14 cellular contexts compared by ENCODE assay signal in the genomic region with DNA sequence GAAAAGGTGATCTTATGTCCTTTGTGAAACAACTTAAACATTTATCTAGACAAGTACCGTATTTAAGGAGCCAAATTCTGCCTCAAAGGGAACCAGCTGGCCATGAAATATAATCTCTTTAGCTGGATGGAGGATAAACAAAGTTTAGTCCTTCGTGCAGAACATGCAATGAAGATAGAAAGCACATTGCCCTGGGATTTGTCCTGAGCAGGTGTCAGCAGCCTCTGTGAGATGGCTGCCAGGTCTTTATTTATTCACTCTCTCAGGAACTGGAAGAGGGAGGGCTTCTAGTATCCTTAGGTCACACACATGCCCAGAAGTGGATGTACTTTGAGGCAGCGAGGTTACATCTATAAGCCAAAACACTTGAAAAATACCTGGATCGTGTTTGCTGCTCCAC. TPM values are rescaled to one million over a fixed set of nuclear protein-coding genes. Genes with fewer than 3 reads are reported as not detected.
DNase-seq lines count a peak whose midpoint lies in the region; ATAC-seq and TF ChIP-seq lines count a peak whose summit lies in the region.
"Had no signal": no experiment of that assay in that cellular context is flagged by ENCODE, and none has a peak within 500 bp of the region (broad histone marks: within the 10 kb centered on the region; RNA-seq: fewer than 3 reads in every experiment).

No MANE protein-coding gene starts in this region.

- no peak for TF ChIP-seq POLR2A in IMR-90 (IDR thresholded peaks at IDR 0.05; ENCODE audit: low read depth, low read length)

- H3K4me3 Mint-ChIP-seq in nephron progenitor cell (no peak overlapping the region), natural killer cell (no peak overlapping the region)
- H3K4me3 Mint-ChIP-seq: immature natural killer cell had no signal

- H3K4me2 ChIP-seq in IMR-90 (ENCODE audit: low read depth, low read length), result no peak overlapping the region
- H3K4me2 ChIP-seq: BLaER1 had no signal

- no peak overlapping the region for H3K14ac ChIP-seq in IMR-90 (replicated peaks; ENCODE audit: low read depth, low read length)

- BruUV-seq in IMR-90 (replicated peaks; lab: Mats Ljungman, UMichigan), result no TSS peak

- H2BK15ac ChIP-seq in IMR-90 (ENCODE audit: low read depth, low read length), result no peak overlapping the region

- DNase-seq in IMR-90, result peak; percentile 5
- DNase-seq in NCI-H2107 treated with DMSO at 0.1 percent for 48 hours (lab: John Stamatoyannopoulos, UW; ENCODE audit: unreplicated experiment), result peak; percentile 86
- DNase-seq in SJCRH30, result peak; percentile 58 to 87
- no peak for DNase-seq in nephron progenitor cell
- no peak for DNase-seq in T-helper 9 cell
- DNase-seq in natural killer cell, result no peak
- no peak for DNase-seq in NAMALWA (ENCODE audit: low spot score)
- DNase-seq: dorsolateral prefrontal cortex, GF-D8, immature natural killer cell, SW 1271 had no signal

- H2AK5ac ChIP-seq in IMR-90 (ENCODE audit: low read depth, low read length), result no peak overlapping the region

- no peak overlapping the region for H3K18ac ChIP-seq in IMR-90 (ENCODE audit: low read depth, low read length)

- ATAC-seq in IMR-90 (ENCODE audit: low read depth) (peak; percentile 27; the same call in 1 of the 2 replicates), GM21367 (IDR thresholded peaks at IDR 0.05; ENCODE audit: unreplicated experiment) (no peak), natural killer cell (no peak)

- WGBS in IMR-90 (ENCODE audit: extremely low coverage in 2 of 2, insufficient read length in 1 of 2), 2 experiments, result no CpG with 5 or more reads among the region's 4 CpGs

- CTCF ChIA-PET in IMR-90 (lab: Yijun Ruan, JAX), result no interaction called here

- POLR2A ChIA-PET in IMR-90 (lab: Charles Lee; ENCODE audit: unreplicated experiment), result no interaction called here

- H2BK5ac ChIP-seq in IMR-90 (ENCODE audit: low read depth, low read length, poor library complexity, severe bottlenecking), result no peak overlapping the region

- peaks cover 1% of the 10 kb centered on the region; the same call in 1 of the 2 replicates for H3K4me1 ChIP-seq in IMR-90 (ENCODE audit: control insufficient read depth, insufficient read depth, low read length)
- peaks cover 29% of the 10 kb centered on the region for H3K4me1 ChIP-seq in SJCRH30
- H3K4me1 ChIP-seq: ascending aorta, BLaER1 had no signal

- H3K4me3 ChIP-seq in IMR-90 (ENCODE audit: insufficient read depth, low read depth, low read length), result no peak overlapping the region
- no peak overlapping the region for H3K4me3 ChIP-seq in SJCRH30
- H3K4me3 ChIP-seq: ascending aorta, BLaER1, dorsolateral prefrontal cortex had no signal

- intact Hi-C loops in IMR-90 (cut with micrococcal nuclease) (no loop called here), natural killer cell (cut with micrococcal nuclease) (no loop called here)

- H3K36me3 Mint-ChIP-seq in nephron progenitor cell (ENCODE audit: low read depth), result peaks cover 4% of the 10 kb centered on the region
- H3K36me3 Mint-ChIP-seq in natural killer cell, result no peaks in the 10 kb centered on the region
- H3K36me3 Mint-ChIP-seq: immature natural killer cell had no signal

- H3K9me3 Mint-ChIP-seq in nephron progenitor cell (peaks cover 12% of the 10 kb centered on the region), natural killer cell (no peaks in the 10 kb centered on the region)

- no peaks in the 10 kb centered on the region for H3K79me1 ChIP-seq in IMR-90 (ENCODE audit: low read depth in 1 of 2, low read length in 2 of 2)

- no peaks in the 10 kb centered on the region for H4K20me1 ChIP-seq in IMR-90 (ENCODE audit: insufficient read depth, low read length)
- H4K20me1 ChIP-seq: BLaER1 had no signal

- peak overlapping the region; percentile 83 for H3K27ac Mint-ChIP-seq in nephron progenitor cell
- H3K27ac Mint-ChIP-seq in natural killer cell, result no peak overlapping the region
- H3K27ac Mint-ChIP-seq: immature natural killer cell had no signal

- no peak overlapping the region for H2AK9ac ChIP-seq in IMR-90 (replicated peaks; ENCODE audit: low read depth, low read length, poor library complexity)

- H3K27me3 ChIP-seq in IMR-90 (ENCODE audit: control insufficient read depth, insufficient read depth, low read length), result peaks cover 2% of the 10 kb centered on the region; the same call in 1 of the 2 replicates
- H3K27me3 ChIP-seq in SJCRH30, result no peaks in the 10 kb centered on the region
- H3K27me3 ChIP-seq: ascending aorta, BLaER1, dorsolateral prefrontal cortex had no signal

- H4K91ac ChIP-seq in IMR-90 (ENCODE audit: insufficient read depth, low read depth, low read length), result no peak overlapping the region

- H3K27ac ChIP-seq in IMR-90 (ENCODE audit: insufficient read depth, low read length) (no peak overlapping the region), SJCRH30 (peak overlapping the region; percentile 24)
- H3K27ac ChIP-seq: ascending aorta, BLaER1, dorsolateral prefrontal cortex had no signal

- H2AFZ ChIP-seq in IMR-90 (replicated peaks; ENCODE audit: low read length, poor library complexity), result no peak overlapping the region

- no peak overlapping the region for H2BK20ac ChIP-seq in IMR-90 (ENCODE audit: low read depth, low read length)

- H4K8ac ChIP-seq in IMR-90 (ENCODE audit: low read depth in 2 of 2, low read length in 2 of 2), result no peak overlapping the region

- dilution Hi-C loops in IMR-90 (cut with HindIII; ENCODE audit: low sequenced_read_pairs, unreplicated experiment), result no loop called here

- H3K23ac ChIP-seq in IMR-90 (ENCODE audit: low read depth, low read length), result no peak overlapping the region

- H3K9ac ChIP-seq in IMR-90 (ENCODE audit: low read depth, low read length), result no peak overlapping the region
- H3K9ac ChIP-seq: BLaER1 had no signal

- no peaks in the 10 kb centered on the region for H3K9me1 ChIP-seq in IMR-90 (ENCODE audit: insufficient read depth, low read length)

- in situ Hi-C loops in IMR-90 (cut with MboI; ENCODE audit: low sequenced_read_pairs), result loop anchor here (10.0 to 25.0 kb wide), 2 partner anchors 735 to 1023 kb away; no protein-coding TSS in a partner anchor

- 0 out of 2 replicates have a peak, but pooled peaks cover 3% of the 10 kb centered on the region for H3K9me3 ChIP-seq in IMR-90 (ENCODE audit: control insufficient read depth, insufficient read depth, low read length)
- peaks cover 3% of the 10 kb centered on the region; the same call in 1 of the 2 replicates for H3K9me3 ChIP-seq in SJCRH30 (replicated peaks)
- H3K9me3 ChIP-seq: ascending aorta had no signal

- H3K27me3 Mint-ChIP-seq in nephron progenitor cell (ENCODE audit: low read depth, poor library complexity) (no peaks in the 10 kb centered on the region), natural killer cell (ENCODE audit: low read depth in 2 of 2) (peaks cover 0 to 2% of the 10 kb centered on the region in 2 donors)

- no peak overlapping the region for H4K5ac ChIP-seq in IMR-90 (ENCODE audit: low read depth, low read length)

- no peak overlapping the region for H3K56ac ChIP-seq in IMR-90 (ENCODE audit: extremely low read depth, insufficient read depth, low read length)

- no peaks in the 10 kb centered on the region for H3K36me3 ChIP-seq in IMR-90 (ENCODE audit: control insufficient read depth, insufficient read depth, low read length)
- H3K36me3 ChIP-seq in SJCRH30, result no peaks in the 10 kb centered on the region
- H3K36me3 ChIP-seq: ascending aorta, BLaER1 had no signal

- H2BK120ac ChIP-seq in IMR-90 (ENCODE audit: low read depth, low read length), result no peak overlapping the region

- H3K4ac ChIP-seq in IMR-90 (ENCODE audit: low read depth, low read length), result no peak overlapping the region

- H3K4me1 Mint-ChIP-seq in nephron progenitor cell, result peaks cover 49% of the 10 kb centered on the region
- no peaks in the 10 kb centered on the region for H3K4me1 Mint-ChIP-seq in natural killer cell
- H3K4me1 Mint-ChIP-seq: immature natural killer cell had no signal

- no peak for TF ChIP-seq RAD21 in IMR-90 (IDR thresholded peaks at IDR 0.05; ENCODE audit: low read length)

- TF ChIP-seq CTCF in IMR-90 (conservative IDR thresholded peaks at IDR 0.05; ENCODE audit: low read depth, low read length) (no peak), nephron progenitor cell (IDR thresholded peaks at IDR 0.05) (no peak), natural killer cell (IDR thresholded peaks at IDR 0.05) (no peak)

TF ChIP-seq in IMR-90, 13 proteins besides CTCF, POLR2A, EP300 and RAD21 (continues in another document):
- TF ChIP-seq CHD1 (IDR thresholded peaks at IDR 0.05; ENCODE audit: low read depth, low read length), result no peak
- TF ChIP-seq FOS (IDR thresholded peaks at IDR 0.05; ENCODE audit: low read depth, low read length), result no peak
- TF ChIP-seq MXI1 (IDR thresholded peaks at IDR 0.05; ENCODE audit: borderline replicate concordance, low read depth, low read length), result no peak
- no peak for TF ChIP-seq RCOR1 (IDR thresholded peaks at IDR 0.05; ENCODE audit: insufficient replicate concordance, low read length)
- TF ChIP-seq BHLHE40 (IDR thresholded peaks at IDR 0.05; ENCODE audit: low read depth, low read length), result no peak
- TF ChIP-seq NFE2L2 (IDR thresholded peaks at IDR 0.05; ENCODE audit: low read depth, low read length), result no peak
- no peak for TF ChIP-seq MAZ (IDR thresholded peaks at IDR 0.05; ENCODE audit: borderline replicate concordance, low read depth, low read length)
- TF ChIP-seq MAFK (IDR thresholded peaks at IDR 0.05; ENCODE audit: low read depth, low read length), result no peak
- TF ChIP-seq, protein P1, sequence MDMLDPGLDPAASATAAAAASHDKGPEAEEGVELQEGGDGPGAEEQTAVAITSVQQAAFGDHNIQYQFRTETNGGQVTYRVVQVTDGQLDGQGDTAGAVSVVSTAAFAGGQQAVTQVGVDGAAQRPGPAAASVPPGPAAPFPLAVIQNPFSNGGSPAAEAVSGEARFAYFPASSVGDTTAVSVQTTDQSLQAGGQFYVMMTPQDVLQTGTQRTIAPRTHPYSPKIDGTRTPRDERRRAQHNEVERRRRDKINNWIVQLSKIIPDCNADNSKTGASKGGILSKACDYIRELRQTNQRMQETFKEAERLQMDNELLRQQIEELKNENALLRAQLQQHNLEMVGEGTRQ (IDR thresholded peaks at IDR 0.05; ENCODE audit: low read depth, low read length), result no peak

RNA-seq across cellular contexts. Expression of a gene that starts 57.4 kb away (rescaled TPM):
- total RNA-seq in IMR-90 (2012; rRNA removed), result 4.5 and 11.9 TPM in 2 replicates
- polyA plus RNA-seq in IMR-90 (2012; rRNA removed), result 2.7 and 4.0 TPM in 2 replicates
- polyA plus RNA-seq in IMR-90 (2012; cell fraction: cytosol; rRNA removed), result 0.46 and 0.47 TPM in 2 replicates
- polyA plus RNA-seq in IMR-90 (2012; cell fraction: nucleus; rRNA removed; ENCODE audit: low replicate concordance), result 1.7 and 6.7 TPM in 2 replicates
- total RNA-seq in SJCRH30 (2014; rRNA removed; shearing (Covaris generic)), result 42.3 and 47.3 TPM in 2 replicates
- total RNA-seq in natural killer cell, result 10 to 100 TPM; 23.7 to 32.1 (median 26.0) TPM

RNA-seq across cellular contexts. Expression of a gene that starts 57.6 kb away (rescaled TPM):
- total RNA-seq in IMR-90 (2012; rRNA removed) (1,211 and 1,351 TPM in 2 replicates), natural killer cell (not detected)
- 3,922 and 4,454 TPM in 2 replicates for polyA plus RNA-seq in IMR-90 (2012; rRNA removed)
- 4,367 and 7,099 TPM in 2 replicates for polyA plus RNA-seq in IMR-90 (2012; cell fraction: cytosol; rRNA removed)
- 4,818 and 7,550 TPM in 2 replicates for polyA plus RNA-seq in IMR-90 (2012; cell fraction: nucleus; rRNA removed; ENCODE audit: low replicate concordance)
- 0.12 and 0.20 TPM in 2 replicates for total RNA-seq in SJCRH30 (2014; rRNA removed; shearing (Covaris generic))
- polyA plus RNA-seq: immature natural killer cell had no signal

Comparison
In these comparisons a context has a peak if more than half of its experiments do, and no peak if none do; other contexts are left out.
1. DNase-seq: peak in IMR-90 (single experiment), NCI-H2107 treated with DMSO at 0.1 percent for 48 hours (single experiment) and SJCRH30 (2 of 2); none in nephron progenitor cell (single experiment), T-helper 9 cell (single experiment), natural killer cell (single experiment) and NAMALWA (single experiment).
2. RNA of a gene that starts 57.6 kb away (total RNA-seq): 1,211 to 1,351 TPM in IMR-90; 0.12 to 0.20 TPM in SJCRH30 and not detected in natural killer cell; every median in the first group is over 1,000 times any median in the second.